Comparison of ENCODE assay signal across 19 cellular contexts in the genomic region with DNA sequence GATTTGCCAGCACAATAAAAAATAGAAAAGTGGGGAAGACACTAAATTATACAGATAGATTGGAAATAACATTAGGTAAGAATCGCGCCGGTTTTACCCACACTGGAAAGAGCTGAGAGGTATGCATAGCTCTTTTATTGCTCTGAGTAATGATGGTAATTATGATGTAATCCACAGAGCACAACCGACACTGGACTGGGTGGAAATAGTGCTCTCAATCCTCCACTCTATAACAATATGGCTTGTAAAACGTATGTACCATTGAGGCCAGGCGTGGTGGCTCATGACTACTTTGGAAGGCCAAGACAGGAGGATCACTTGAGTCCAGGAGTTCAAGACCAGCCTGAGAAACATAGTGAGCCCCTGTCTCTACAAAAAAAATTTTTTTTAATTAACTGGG.
DNase-seq lines count a peak whose midpoint lies in the region; FAIRE-seq and TF ChIP-seq lines count a peak whose summit lies in the region.
"Had no signal": no experiment of that assay in that cellular context is flagged by ENCODE, and none has a peak within 500 bp of the region (broad histone marks: within the 10 kb centered on the region; RNA-seq: fewer than 3 reads in every experiment).

No MANE protein-coding gene starts in this region.

- no peaks in the 10 kb centered on the region for H3K27me3 ChIP-seq in mammary epithelial cell (ENCODE audit: insufficient read depth, low read length)
- H3K27me3 ChIP-seq: neural progenitor cell, sigmoid colon, upper lobe of left lung had no signal

- no peaks in the 10 kb centered on the region for H3K36me3 ChIP-seq in mammary epithelial cell (ENCODE audit: insufficient read depth, low read length)
- H3K36me3 ChIP-seq: neural progenitor cell, sigmoid colon, upper lobe of left lung had no signal

- H4K20me1 ChIP-seq in mammary epithelial cell (ENCODE audit: insufficient read depth, low read length) = no peaks in the 10 kb centered on the region

- intact Hi-C loops in mammary epithelial cell (cut with micrococcal nuclease) = loop anchor here (10.0 kb wide), 1 partner anchor 176 kb away; no protein-coding TSS in a partner anchor

- no peak overlapping the region for H2AFZ ChIP-seq in mammary epithelial cell (ENCODE audit: low read depth, low read length)
- H2AFZ ChIP-seq: neural progenitor cell had no signal

- CTCF ChIA-PET in mammary epithelial cell (lab: Charles Lee; ENCODE audit: low non-redundant PET) = interaction anchor here (0.6 kb wide), 1 partner anchor 455 kb away, joined by 14 read pairs; no protein-coding TSS in a partner anchor

- no peaks in the 10 kb centered on the region for H3K9me3 ChIP-seq in mammary epithelial cell (replicated peaks; ENCODE audit: insufficient read depth, low read length)
- H3K9me3 ChIP-seq: sigmoid colon, upper lobe of left lung had no signal

- in situ Hi-C loops in mammary epithelial cell (cut with MboI; ENCODE audit: low sequenced_read_pairs in 2 of 2) = loop anchor here in 1 of 2 donors (10.0 kb wide), 1 partner anchor 106 kb away; a partner anchor contains a TSS

- H3K4me2 ChIP-seq in mammary epithelial cell (ENCODE audit: insufficient read depth, low read depth, low read length) = no peak overlapping the region
- H3K4me2 ChIP-seq: neural progenitor cell had no signal

- no peak overlapping the region for H3K9ac ChIP-seq in mammary epithelial cell (ENCODE audit: insufficient read depth, low read length)
- H3K9ac ChIP-seq: neural progenitor cell had no signal

- WGBS in mammary epithelial cell (ENCODE audit: low coverage, missing lambda C conversion rate) = 60% methylated on average over 6 of the region's 6 CpGs

- no peak for FAIRE-seq in HTR-8/SVneo (lab: Jason Lieb, UNC)
- FAIRE-seq: GM18507 had no signal

- peaks cover 28% of the 10 kb centered on the region for H3K4me1 ChIP-seq in mammary epithelial cell (ENCODE audit: insufficient read depth, low read length)
- H3K4me1 ChIP-seq: neural progenitor cell had no signal

- DNase-seq in DMS153 (lab: John Stamatoyannopoulos, UW) = peak; percentile 39
- no peak for DNase-seq in DMS153 treated with DMSO at 0.1 percent for 48 hours (lab: John Stamatoyannopoulos, UW; ENCODE audit: unreplicated experiment)
- DNase-seq in NCI-H1436 treated with DMSO at 0.1 percent for 48 hours (lab: John Stamatoyannopoulos, UW) = peak; percentile 67
- DNase-seq in mammary epithelial cell = peak; percentile 75
- peak; percentile 59 for DNase-seq in renal cortical epithelial cell (ENCODE audit: low read depth)
- DNase-seq in HK-2 (ENCODE audit: unreplicated experiment) = no peak
- DNase-seq in HTR-8/SVneo (ENCODE audit: insufficient read length, low spot score) = no peak
- no peak for DNase-seq in retina
- DNase-seq: aorta; CD8-positive, alpha-beta memory T cell; dermis blood vessel endothelial cell; Kasumi-1; NCI-H2029; sigmoid colon; upper lobe of left lung had no signal

- BruUV-seq in mammary epithelial cell (replicated peaks; lab: Mats Ljungman, UMichigan) = no TSS peak

- H3K79me2 ChIP-seq in mammary epithelial cell (ENCODE audit: insufficient read depth, low read length) = no peaks in the 10 kb centered on the region

- no peak for TF ChIP-seq CTCF in mammary epithelial cell (conservative IDR thresholded peaks at IDR 0.05 in 1 of 2, IDR thresholded peaks at IDR 0.05 in 1 of 2; ENCODE audit: extremely low read depth in 1 of 2, insufficient read depth in 1 of 2, low read depth in 1 of 2, low read length in 2 of 2)

- peak overlapping the region; percentile 24 for H3K27ac ChIP-seq in mammary epithelial cell (ENCODE audit: insufficient read depth, low read depth, low read length)
- H3K27ac ChIP-seq: 22Rv1, neural progenitor cell, upper lobe of left lung, VCaP had no signal

- dilution Hi-C loops in mammary epithelial cell (cut with HindIII; ENCODE audit: low sequenced_read_pairs) = no loop called here

- H3K4me3 ChIP-seq in mammary epithelial cell (replicated peaks in 1 of 3; ENCODE audit: insufficient read depth in 1 of 3, low read depth in 2 of 3, low read length in 3 of 3) = no peak overlapping the region
- H3K4me3 ChIP-seq: neural progenitor cell, sigmoid colon, upper lobe of left lung had no signal

Comparison
In these comparisons a context has a peak if more than half of its experiments do, and no peak if none do; other contexts are left out.
1. DNase-seq: peak in DMS153 (single experiment), NCI-H1436 treated with DMSO at 0.1 percent for 48 hours (single experiment), mammary epithelial cell (single experiment) and renal cortical epithelial cell (single experiment); none in DMS153 treated with DMSO at 0.1 percent for 48 hours (single experiment), HK-2 (single experiment), HTR-8/SVneo (single experiment) and retina (single experiment).